Comparison of ENCODE assay signal across 8 cellular contexts in genomic region chr21:15483138-15483780, GRCh38.
DNase-seq lines count a peak whose midpoint lies in the region; ATAC-seq and TF ChIP-seq lines count a peak whose summit lies in the region.

No MANE protein-coding gene starts in this region.

- no peaks in the 10 kb centered on the region for H3K9me3 Mint-ChIP-seq in CD14-positive monocyte
- no peaks in the 10 kb centered on the region for H3K9me3 Mint-ChIP-seq in activated CD4-positive, alpha-beta T cell treated with anti-CD3 and anti-CD28 coated beads, Interleukin-2, amount 10 ng/mL, durations not matched to agents 24 days and 14 days

- no peaks in the 10 kb centered on the region for H3K36me3 ChIP-seq in right lobe of liver

- no peaks in the 10 kb centered on the region for H3K27me3 ChIP-seq in right lobe of liver

- H3K27ac ChIP-seq in right lobe of liver = no peak overlapping the region

- DNase-seq in CD14-positive monocyte (ENCODE audit: low spot score) (peak; percentile 85), GM19240 (ENCODE audit: insufficient read length, low spot score) (peak; percentile 44), NCI-H510A (lab: John Stamatoyannopoulos, UW) (peak; percentile 11), dedifferentiated amniotic fluid mesenchymal stem cell (ENCODE audit: extremely low spot score) (peak; percentile 86), right lobe of liver (peak; percentile 86 to 88 (median 87))
- peak; percentile 92 for DNase-seq in activated CD4-positive, alpha-beta T cell treated with anti-CD3 and anti-CD28 coated beads, Interleukin-2, amount 10 ng/mL, durations not matched to agents 24 days and 14 days
- DNase-seq in stimulated activated CD4-positive, alpha-beta T cell treated with anti-CD3 and anti-CD28 coated beads, TNF-alpha, amount 100 ng/mL, for 4 hours (ENCODE audit: low read depth in 3 of 3) = peak; percentile 54 to 65 (median 60)

- no peaks in the 10 kb centered on the region for H3K27me3 Mint-ChIP-seq in CD14-positive monocyte (ENCODE audit: low read depth in 3 of 3)
- peaks cover 3% of the 10 kb centered on the region for H3K27me3 Mint-ChIP-seq in activated CD4-positive, alpha-beta T cell treated with anti-CD3 and anti-CD28 coated beads, Interleukin-2, amount 10 ng/mL, durations not matched to agents 24 days and 14 days

- H3K9me3 ChIP-seq in right lobe of liver = no peaks in the 10 kb centered on the region

- peak; percentile 94 for TF ChIP-seq CTCF in CD14-positive monocyte (IDR thresholded peaks at IDR 0.05)
- TF ChIP-seq CTCF in right lobe of liver (IDR thresholded peaks at IDR 0.05) = peak; percentile 92 to 95 (median 94)

- TF ChIP-seq POLR2A in right lobe of liver (IDR thresholded peaks at IDR 0.05) = no peak

- no peak overlapping the region for H3K4me3 Mint-ChIP-seq in CD14-positive monocyte
- no peak overlapping the region for H3K4me3 Mint-ChIP-seq in activated CD4-positive, alpha-beta T cell treated with anti-CD3 and anti-CD28 coated beads, Interleukin-2, amount 10 ng/mL, durations not matched to agents 24 days and 14 days

- 4% methylated on average over 8 of the region's 8 CpGs for WGBS in right lobe of liver (ENCODE audit: insufficient coverage, low coverage, low lambda C conversion rate, missing lambda C conversion rate)

- H3K27ac Mint-ChIP-seq in CD14-positive monocyte = no peak overlapping the region
- H3K27ac Mint-ChIP-seq in activated CD4-positive, alpha-beta T cell treated with anti-CD3 and anti-CD28 coated beads, Interleukin-2, amount 10 ng/mL, durations not matched to agents 24 days and 14 days = no peak overlapping the region

- no peaks in the 10 kb centered on the region for H3K36me3 Mint-ChIP-seq in CD14-positive monocyte
- no peaks in the 10 kb centered on the region for H3K36me3 Mint-ChIP-seq in activated CD4-positive, alpha-beta T cell treated with anti-CD3 and anti-CD28 coated beads, Interleukin-2, amount 10 ng/mL, durations not matched to agents 24 days and 14 days (ENCODE audit: low read depth)

- ATAC-seq in HG03342 (IDR thresholded peaks at IDR 0.05; ENCODE audit: unreplicated experiment) (peak; percentile 99), right lobe of liver (peak; percentile 100)

- peaks cover 0 to 9% (median 3%) of the 10 kb centered on the region in 4 donors for H3K4me1 ChIP-seq in right lobe of liver

- H3K4me3 ChIP-seq in right lobe of liver = no peak overlapping the region

- peaks cover 2% of the 10 kb centered on the region for H3K4me1 Mint-ChIP-seq in CD14-positive monocyte
- peaks cover 17% of the 10 kb centered on the region for H3K4me1 Mint-ChIP-seq in activated CD4-positive, alpha-beta T cell treated with anti-CD3 and anti-CD28 coated beads, Interleukin-2, amount 10 ng/mL, durations not matched to agents 24 days and 14 days

- intact Hi-C loops in CD14-positive monocyte (cut with micrococcal nuclease) (loop anchor here in 1 of 2 donors (10.0 kb wide), 1 partner anchor 418 kb away; the partner anchor contains the start of gene NRIP1), right lobe of liver (cut with DNase I) (loop anchor here in 1 of 2 donors (10.0 kb wide), 1 partner anchor 248 kb away; no protein-coding TSS in a partner anchor)
- intact Hi-C loops in activated CD4-positive, alpha-beta T cell treated with anti-CD3 and anti-CD28 coated beads, Interleukin-2, amount 10 ng/mL, durations not matched to agents 24 days and 14 days (cut with micrococcal nuclease) = loop anchor here (1.0 to 10.0 kb wide), 5 partner anchors 46 to 1081 kb away; no protein-coding TSS in a partner anchor

Comparison
In these comparisons a context has a peak if more than half of its experiments do, and no peak if none do; other contexts are left out.
1. DNase-seq: peak in every context shown above with its lines; median percentile 92 in activated CD4-positive, alpha-beta T cell treated with anti-CD3 and anti-CD28 coated beads, Interleukin-2, amount 10 ng/mL, durations not matched to agents 24 days and 14 days; 87 in right lobe of liver; 86 in dedifferentiated amniotic fluid mesenchymal stem cell; 85 in CD14-positive monocyte; 60 in stimulated activated CD4-positive, alpha-beta T cell treated with anti-CD3 and anti-CD28 coated beads, TNF-alpha, amount 100 ng/mL, for 4 hours; 44 in GM19240; 11 in NCI-H510A.